In genomic region chr3:195117978-195118581, GRCh38 we compare ENCODE assay signal across 11 cellular contexts.
DNase-seq lines count a peak whose midpoint lies in the region; ATAC-seq and TF ChIP-seq lines count a peak whose summit lies in the region.
"Had no signal": no experiment of that assay in that cellular context is flagged by ENCODE, and none has a peak within 500 bp of the region (broad histone marks: within the 10 kb centered on the region; RNA-seq: fewer than 3 reads in every experiment).

No MANE protein-coding gene starts in this region.

- ATAC-seq in left lobe of liver (peak; percentile 51), GM18498 (IDR thresholded peaks at IDR 0.05; ENCODE audit: unreplicated experiment) (no peak)

- peak overlapping the region; percentile 84 for H3K27ac ChIP-seq in HUES48 (ENCODE audit: low read depth, low read length)
- H3K27ac ChIP-seq in angular gyrus (ENCODE audit: low read depth, low read length): peak overlapping the region; percentile 14

- TF ChIP-seq CTCF in foreskin fibroblast (IDR thresholded peaks at IDR 0.05; ENCODE audit: low read depth, low read length): no peak

- no peaks in the 10 kb centered on the region for H3K9me3 ChIP-seq in HUES48 (ENCODE audit: control insufficient read depth, insufficient read depth, low read length)

- no peak overlapping the region for H3K4me3 ChIP-seq in HUES48 (ENCODE audit: low read depth, low read length)
- no peak overlapping the region for H3K4me3 ChIP-seq in foreskin fibroblast (ENCODE audit: low read depth in 1 of 2, low read length in 2 of 2)

- no peaks in the 10 kb centered on the region for H3K27me3 ChIP-seq in HUES48 (ENCODE audit: control insufficient read depth, insufficient read depth, low read length)

- DNase-seq in Caki2 (ENCODE audit: low read depth) (peak; percentile 44), left lobe of liver (ENCODE audit: low spot score) (no peak), cerebellar nuclear complex (lab: John Stamatoyannopoulos, UW) (no peak), foreskin fibroblast (no peak), SK-N-DZ (ENCODE audit: low spot score) (no peak)
- DNase-seq: NCI-H2171 treated with DMSO at 0.1 percent for 48 hours; occipital lobe; stimulated activated naive CD4-positive, alpha-beta T cell had no signal

- in situ Hi-C loops in Caki2 (cut with HindIII; ENCODE audit: low pct_unique_long_range_greater_than_20kb, low sequenced_read_pairs): no loop called here

- no peaks in the 10 kb centered on the region for H3K36me3 ChIP-seq in HUES48 (ENCODE audit: control insufficient read depth, insufficient read depth, low read length)

- no peak overlapping the region for H3K9ac ChIP-seq in HUES48 (ENCODE audit: low read depth, low read length)

- peaks cover 30% of the 10 kb centered on the region for H3K4me1 ChIP-seq in HUES48 (ENCODE audit: control insufficient read depth, insufficient read depth, low read length)
